ENCODE assay signal across 10 cellular contexts in genomic region chr1:23101891-23102688, GRCh38.
DNase-seq lines count a peak whose midpoint lies in the region; TF ChIP-seq lines count a peak whose summit lies in the region.
"Had no signal": no experiment of that assay in that cellular context is flagged by ENCODE, and none has a peak within 500 bp of the region (broad histone marks: within the 10 kb centered on the region; RNA-seq: fewer than 3 reads in every experiment).

No MANE protein-coding gene starts in this region.

- H3K4me1 Mint-ChIP-seq in osteocyte (ENCODE audit: unreplicated experiment) (peaks cover 60% of the 10 kb centered on the region), Calu3 (ENCODE audit: low read depth, unreplicated experiment) (peaks cover 33% of the 10 kb centered on the region)

- no peaks in the 10 kb centered on the region for H3K27me3 Mint-ChIP-seq in osteocyte (ENCODE audit: unreplicated experiment)
- no peaks in the 10 kb centered on the region for H3K27me3 Mint-ChIP-seq in Calu3 (ENCODE audit: unreplicated experiment)
- H3K27me3 Mint-ChIP-seq: brain had no signal

- H3K9me3 ChIP-seq in SK-N-MC (ENCODE audit: low read depth, low read length) = no peaks in the 10 kb centered on the region

- CTCF ChIA-PET in Calu3 (lab: Charles Lee) = interaction anchor here (0.6 to 0.8 kb wide), 2 partner anchors 82 to 499 kb away, joined by 3 read pairs; no protein-coding TSS in a partner anchor

- peak; percentile 82 for DNase-seq in EH (ENCODE audit: low read depth)
- DNase-seq in SK-N-MC (ENCODE audit: low read depth, low spot score) = no peak
- peak; percentile 9 for DNase-seq in fibroblast of gingiva (ENCODE audit: low read depth)
- DNase-seq in osteocyte (ENCODE audit: extremely low spot score, unreplicated experiment) = no peak
- DNase-seq in SIG-M5 (lab: John Stamatoyannopoulos, UW) = no peak
- DNase-seq in Calu3 = no peak
- no peak for DNase-seq in NCI-H1092 (lab: John Stamatoyannopoulos, UW)
- no peak for DNase-seq in MV-4-11 (lab: John Stamatoyannopoulos, UW)
- DNase-seq: NCI-H1417 treated with DMSO at 0.1 percent for 48 hours had no signal

- H3K36me3 ChIP-seq in SK-N-MC (ENCODE audit: insufficient read depth, low read length) = peaks cover 3% of the 10 kb centered on the region; the same call in 1 of the 2 replicates

- H3K4me3 Mint-ChIP-seq in osteocyte (ENCODE audit: unreplicated experiment) (no peak overlapping the region), Calu3 (ENCODE audit: low read depth, unreplicated experiment) (no peak overlapping the region)
- H3K4me3 Mint-ChIP-seq: brain had no signal

- H3K36me3 Mint-ChIP-seq in osteocyte (ENCODE audit: unreplicated experiment) = peaks cover 5% of the 10 kb centered on the region
- no peaks in the 10 kb centered on the region for H3K36me3 Mint-ChIP-seq in Calu3 (ENCODE audit: insufficient read depth, unreplicated experiment)

- H3K4me3 ChIP-seq in SK-N-MC = no peak overlapping the region

- no peaks in the 10 kb centered on the region for H3K9me3 Mint-ChIP-seq in osteocyte (ENCODE audit: unreplicated experiment)
- no peaks in the 10 kb centered on the region for H3K9me3 Mint-ChIP-seq in Calu3 (ENCODE audit: low read depth, unreplicated experiment)
- H3K9me3 Mint-ChIP-seq: brain had no signal

- BruUV-seq in Calu3 (replicated peaks; lab: Mats Ljungman, UMichigan) = no TSS peak

- peak overlapping the region; percentile 92 for H3K27ac Mint-ChIP-seq in osteocyte (ENCODE audit: unreplicated experiment)
- H3K27ac Mint-ChIP-seq in Calu3 (ENCODE audit: unreplicated experiment) = no peak overlapping the region

- H3K27ac ChIP-seq in SK-N-MC = peak overlapping the region; percentile 8; the same call in 1 of the 2 replicates

- no peak overlapping the region for H3K9ac ChIP-seq in SK-N-MC (ENCODE audit: insufficient read length)

- intact Hi-C loops in Calu3 (cut with micrococcal nuclease; ENCODE audit: unreplicated experiment) = loop anchor here (2.0 kb wide), 1 partner anchor 77 kb away; no protein-coding TSS in a partner anchor

- TF ChIP-seq CTCF in osteocyte (IDR thresholded peaks at IDR 0.05) = no peak
- no peak for TF ChIP-seq CTCF in Calu3 (IDR thresholded peaks at IDR 0.05; ENCODE audit: unreplicated experiment)

Comparison
In these comparisons a context has a peak if more than half of its experiments do, and no peak if none do; other contexts are left out.
1. DNase-seq: peak in EH (single experiment) and fibroblast of gingiva (single experiment); none in SK-N-MC (single experiment), osteocyte (single experiment), SIG-M5 (single experiment), Calu3 (single experiment), NCI-H1092 (single experiment) and MV-4-11 (single experiment).